ENCODE assay signal across 37 cellular contexts in the genomic region with DNA sequence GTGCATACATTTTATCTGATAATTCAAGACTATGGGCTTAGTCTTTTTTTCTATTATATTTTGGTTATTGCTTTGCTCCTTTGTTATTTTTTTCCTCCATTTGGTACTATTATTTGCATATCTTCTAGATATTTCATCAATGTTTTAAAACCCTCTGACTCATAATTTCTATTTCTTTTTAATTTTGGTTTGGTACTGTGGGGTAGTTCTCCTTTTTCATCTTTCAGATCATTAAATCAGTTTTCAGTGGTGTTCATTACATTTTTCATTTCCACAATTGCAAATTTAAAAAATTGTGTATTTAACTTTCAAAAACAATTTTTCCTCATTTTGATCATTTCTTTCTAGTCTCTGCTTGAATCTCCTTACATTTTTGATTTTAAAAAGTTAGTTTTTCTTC. TPM values are rescaled to one million over a fixed set of nuclear protein-coding genes. Genes with fewer than 3 reads are reported as not detected.
"Had no signal": no experiment of that assay in that cellular context is flagged by ENCODE, and none has a peak within 500 bp of the region (broad histone marks: within the 10 kb centered on the region; RNA-seq: fewer than 3 reads in every experiment).

No MANE protein-coding gene starts in this region.

- H3K36me3 ChIP-seq: MG63 had no signal

- H3K27ac ChIP-seq: KMS-11 had no signal

- H3K4me2 ChIP-seq: KMS-11 had no signal

- H3K9me3 ChIP-seq: MG63 had no signal

- H3K9ac ChIP-seq: KMS-11 had no signal

- H3K4me3 ChIP-seq: MG63 had no signal

- DNase-seq: Karpas-422, Kasumi-1, MG63, MM.1S, MV-4-11, NCI-H1048, NCI-H1092, NCI-H1092 treated with DMSO at 0.1 percent for 48 hours, NCI-H1105, NCI-H1105 treated with DMSO at 0.1 percent for 48 hours, NCI-H1417, NCI-H1417 treated with DMSO at 0.1 percent for 48 hours, NCI-H1436, NCI-H1436 treated with DMSO at 0.1 percent for 48 hours, NCI-H146, NCI-H1694, NCI-H1694 treated with DMSO at 0.1 percent for 48 hours, NCI-H187, NCI-H187 treated with DMSO at 0.1 percent for 48 hours, NCI-H1930, NCI-H2029, NCI-H2029 treated with DMSO at 0.1 percent for 48 hours, NCI-H2081, NCI-H2081 treated with DMSO at 0.1 percent for 48 hours, NCI-H2107, NCI-H2171, NCI-H2171 treated with DMSO at 0.1 percent for 48 hours, NCI-H2227 treated with DMSO at 0.1 percent for 48 hours, NCI-H226, NCI-H345, NCI-H446, NCI-H446 treated with DMSO at 0.1 percent for 48 hours, NCI-H510A had no signal

RNA-seq across cellular contexts. Expression of gene FRMPD1, which starts 7.5 kb away (rescaled TPM):
- total RNA-seq: M059J, MCF 10A, NCI-H460 had no signal
